23 cellular contexts compared by ENCODE assay signal in genomic region chr17:6545291-6545690, GRCh38. TPM values are rescaled to one million over a fixed set of nuclear protein-coding genes. Genes with fewer than 3 reads are reported as not detected.
DNase-seq lines count a peak whose midpoint lies in the region; ATAC-seq, FAIRE-seq and TF ChIP-seq lines count a peak whose summit lies in the region.
"Had no signal": no experiment of that assay in that cellular context is flagged by ENCODE, and none has a peak within 500 bp of the region (broad histone marks: within the 10 kb centered on the region; RNA-seq: fewer than 3 reads in every experiment).

No MANE protein-coding gene starts in this region.

- no peaks in the 10 kb centered on the region; the same call in 1 of the 2 replicates for H3K79me1 ChIP-seq in H1 (ENCODE audit: low read depth, low read length)

- H3K4me2 ChIP-seq in GM23338, result no peak overlapping the region
- H3K4me2 ChIP-seq in H1 (ENCODE audit: insufficient read depth in 1 of 2, low read depth in 2 of 2, low read length in 2 of 2), result 0 out of 4 replicates have a peak overlapping the region, but pooled peaks of 1 of the 2 experiments have one; percentile 30
- H3K4me2 ChIP-seq in neural progenitor cell, result no peak overlapping the region
- H3K4me2 ChIP-seq: PC-9 had no signal

- H3K9ac ChIP-seq in H1 (replicated peaks in 1 of 4; ENCODE audit: extremely low read depth in 1 of 4, low read depth in 3 of 4, low read length in 3 of 4), result no peak overlapping the region
- H3K9ac ChIP-seq in neural progenitor cell, result no peak overlapping the region

- peak overlapping the region; percentile 72; the same call in 1 of the 2 replicates for H2AK5ac ChIP-seq in H1 (ENCODE audit: low read depth, low read length)

- no peak overlapping the region; the same call in 1 of the 2 replicates for H2BK12ac ChIP-seq in H1 (ENCODE audit: low read depth, low read length)

- no peak overlapping the region for H3K14ac ChIP-seq in H1 (ENCODE audit: insufficient read length)

- H4K91ac ChIP-seq in H1 (replicated peaks; ENCODE audit: insufficient read length, low read length), result no peak overlapping the region

- H2BK5ac ChIP-seq in H1 (ENCODE audit: low read depth, low read length), result no peak overlapping the region

- TF ChIP-seq RAD21 in H1 (IDR thresholded peaks at IDR 0.05 in 1 of 2, conservative IDR thresholded peaks at IDR 0.05 in 1 of 2; ENCODE audit: low read depth in 2 of 2, low read length in 2 of 2), result no peak

- H2BK120ac ChIP-seq in H1 (replicated peaks; ENCODE audit: low read depth, low read length), result no peak overlapping the region

- no peak overlapping the region for H3K27ac Mint-ChIP-seq in GM23338
- peak overlapping the region; percentile 12 for H3K27ac Mint-ChIP-seq in neural progenitor cell
- H3K27ac Mint-ChIP-seq in type B pancreatic cell, result peak overlapping the region; percentile 24
- H3K27ac Mint-ChIP-seq: CD4-positive, alpha-beta T cell had no signal

- ATAC-seq in GM23338 (no peak), HG03521 (IDR thresholded peaks at IDR 0.05; ENCODE audit: unreplicated experiment) (no peak)

- H3K36me3 Mint-ChIP-seq in GM23338 (ENCODE audit: low read depth) (no peaks in the 10 kb centered on the region; the same call in 2 of the 3 replicates), neural progenitor cell (no peaks in the 10 kb centered on the region), type B pancreatic cell (no peaks in the 10 kb centered on the region)

- H4K8ac ChIP-seq in H1 (ENCODE audit: extremely low read depth, insufficient read depth, low read length), result no peak overlapping the region

- no peaks in the 10 kb centered on the region; the same call in 1 of the 2 replicates for H3K23me2 ChIP-seq in H1 (ENCODE audit: low read depth, low read length)

- no peak overlapping the region for H3K18ac ChIP-seq in H1 (ENCODE audit: extremely low read depth, low read length)

- no peaks in the 10 kb centered on the region for H3F3A ChIP-seq in GM23338 (replicated peaks; ENCODE audit: low read depth)
- H3F3A ChIP-seq in neural progenitor cell (ENCODE audit: low read depth), result no peaks in the 10 kb centered on the region

- H2AFZ ChIP-seq in GM23338 (0 out of 2 replicates have a peak overlapping the region, but pooled peaks have one; percentile 66), H1 (ENCODE audit: low read length) (no peak overlapping the region), neural progenitor cell (replicated peaks) (no peak overlapping the region)
- H2AFZ ChIP-seq: PC-9 had no signal

- no peaks in the 10 kb centered on the region for H3K9me2 ChIP-seq in GM23338 (ENCODE audit: insufficient read depth)

- H3K4me1 Mint-ChIP-seq in GM23338 (peaks cover 38% of the 10 kb centered on the region), neural progenitor cell (peaks cover 8% of the 10 kb centered on the region), type B pancreatic cell (ENCODE audit: unreplicated experiment) (peaks cover 13% of the 10 kb centered on the region)

- peak overlapping the region; percentile 10; the same call in 2 of the 3 replicates for H3K4me3 Mint-ChIP-seq in GM23338
- no peak overlapping the region for H3K4me3 Mint-ChIP-seq in neural progenitor cell
- H3K4me3 Mint-ChIP-seq in type B pancreatic cell, result no peak overlapping the region
- H3K4me3 Mint-ChIP-seq: CD4-positive, alpha-beta T cell had no signal

- H3K9me3 Mint-ChIP-seq in GM23338, result no peaks in the 10 kb centered on the region
- H3K9me3 Mint-ChIP-seq in neural progenitor cell, result no peaks in the 10 kb centered on the region
- no peaks in the 10 kb centered on the region for H3K9me3 Mint-ChIP-seq in type B pancreatic cell
- H3K9me3 Mint-ChIP-seq: CD4-positive, alpha-beta T cell had no signal

- no peaks in the 10 kb centered on the region for H3K79me2 ChIP-seq in GM23338 (replicated peaks; ENCODE audit: insufficient read depth)
- no peaks in the 10 kb centered on the region for H3K79me2 ChIP-seq in H1 (ENCODE audit: control insufficient read depth in 1 of 2, insufficient read depth in 2 of 2, low read length in 2 of 2)
- H3K79me2 ChIP-seq in neural progenitor cell (ENCODE audit: low read depth), result no peaks in the 10 kb centered on the region

- H3K4me1 ChIP-seq in GM23338 (ENCODE audit: insufficient read depth) (no peaks in the 10 kb centered on the region), H1 (replicated peaks in 1 of 4; ENCODE audit: control insufficient read depth in 3 of 4, insufficient read depth in 4 of 4, low read length in 3 of 4) (peaks cover 0 to 13% (median 3%) of the 10 kb centered on the region in 4 experiments; a peak in 6 of 7 replicates), neural progenitor cell (peaks cover 6% of the 10 kb centered on the region)

- H3K4me3 ChIP-seq in GM23338, result no peak overlapping the region
- no peak overlapping the region for H3K4me3 ChIP-seq in H1 (ENCODE audit: extremely low read depth in 1 of 4, insufficient read depth in 2 of 4, low read depth in 3 of 4, low read length in 4 of 4)
- no peak overlapping the region for H3K4me3 ChIP-seq in neural progenitor cell
- H3K4me3 ChIP-seq: MG63, PC-9 had no signal

- H2BK20ac ChIP-seq in H1 (ENCODE audit: low read length), result no peak overlapping the region

- H4K20me1 ChIP-seq in GM23338 (replicated peaks; ENCODE audit: insufficient read depth), result no peaks in the 10 kb centered on the region
- no peaks in the 10 kb centered on the region for H4K20me1 ChIP-seq in H1 (replicated peaks in 1 of 2; ENCODE audit: control insufficient read depth in 1 of 2, insufficient read depth in 2 of 2, low read length in 2 of 2)
- H4K20me1 ChIP-seq in neural progenitor cell (ENCODE audit: low read depth), result no peaks in the 10 kb centered on the region

- POLR2A ChIA-PET in H1 (lab: Charles Lee; ENCODE audit: partially characterized antibody), result interaction anchor here (0.6 to 1.4 kb wide), 2 partner anchors 16 to 162 kb away, joined by 3 read pairs; no protein-coding TSS in a partner anchor

- no peak for TF ChIP-seq EP300 in H1 (IDR thresholded peaks at IDR 0.05; ENCODE audit: borderline replicate concordance in 1 of 2, low read depth in 2 of 2, low read length in 2 of 2)

- WGBS in H1 (ENCODE audit: extremely low coverage in 1 of 2, insufficient coverage in 1 of 2, insufficient read length in 1 of 2, insufficient replicate concordance in 2 of 2, low coverage in 1 of 2, low lambda C conversion rate in 2 of 2, missing lambda C conversion rate in 1 of 2), 2 experiments, result 72% methylated on average over 6 of the region's 8 CpGs; no CpG with 5 or more reads in 1 of the 2 experiments

- H3K27ac ChIP-seq in GM23338 (ENCODE audit: low read depth) (no peak overlapping the region), H1 (ENCODE audit: low read depth, low read length) (no peak overlapping the region), neural progenitor cell (no peak overlapping the region)
- H3K27ac ChIP-seq: PC-9 had no signal

- intact Hi-C loops in head of caudate nucleus (cut with DNase I), result no loop called here

- FAIRE-seq in H1 (lab: Jason Lieb, UNC) (no peak), H54 (lab: Jason Lieb, UNC) (no peak)
- FAIRE-seq: GM12892 had no signal

- no peak overlapping the region for H3K56ac ChIP-seq in H1 (replicated peaks; ENCODE audit: insufficient read length, low read depth, low read length)

- no peaks in the 10 kb centered on the region for H3K36me3 ChIP-seq in GM23338 (ENCODE audit: insufficient read depth)
- H3K36me3 ChIP-seq in H1 (ENCODE audit: control insufficient read depth in 2 of 4, insufficient read depth in 4 of 4, low read length in 3 of 4), result no peaks in the 10 kb centered on the region
- no peaks in the 10 kb centered on the region for H3K36me3 ChIP-seq in neural progenitor cell
- H3K36me3 ChIP-seq: MG63 had no signal

- no peak for TF ChIP-seq POLR2A in H1 (IDR thresholded peaks at IDR 0.05; ENCODE audit: control extremely low read depth in 1 of 2, low read depth in 2 of 2, low read length in 2 of 2)
- no peak for TF ChIP-seq POLR2A in H54 (IDR thresholded peaks at IDR 0.05; ENCODE audit: low read depth, low read length)

- peaks cover 16% of the 10 kb centered on the region for H3K27me3 Mint-ChIP-seq in GM23338 (ENCODE audit: insufficient read depth, low read depth, poor library complexity)
- peaks cover 17% of the 10 kb centered on the region for H3K27me3 Mint-ChIP-seq in neural progenitor cell (ENCODE audit: insufficient read depth, low read depth)
- H3K27me3 Mint-ChIP-seq in type B pancreatic cell, result peaks cover 12% of the 10 kb centered on the region
- H3K27me3 Mint-ChIP-seq: CD4-positive, alpha-beta T cell had no signal

- no peak overlapping the region for H2BK15ac ChIP-seq in H1 (ENCODE audit: low read length)

- no peak overlapping the region for H3K23ac ChIP-seq in H1 (ENCODE audit: insufficient read length)

- H3K9me3 ChIP-seq in H1 (ENCODE audit: insufficient read depth in 2 of 2, low read depth in 1 of 2, low read length in 1 of 2) (no peaks in the 10 kb centered on the region), neural progenitor cell (ENCODE audit: low read depth) (no peaks in the 10 kb centered on the region)
- H3K9me3 ChIP-seq: MG63 had no signal

- no peaks in the 10 kb centered on the region for H3K27me3 ChIP-seq in GM23338 (ENCODE audit: insufficient read depth)
- H3K27me3 ChIP-seq in H1 (replicated peaks in 1 of 4; ENCODE audit: control insufficient read depth in 3 of 4, extremely low read depth in 1 of 4, insufficient read depth in 3 of 4, low read length in 3 of 4), result 0 out of 7 replicates have a peak, but pooled peaks cover 0 to 4% (median 0%) of the 10 kb centered on the region in 4 experiments
- H3K27me3 ChIP-seq in neural progenitor cell, result no peaks in the 10 kb centered on the region
- H3K27me3 ChIP-seq: MG63 had no signal

- no peak overlapping the region for H4K5ac ChIP-seq in H1 (ENCODE audit: insufficient read length, low read depth, low read length)

- H3K4ac ChIP-seq in H1 (replicated peaks; ENCODE audit: insufficient read length, low read depth, low read length), result no peak overlapping the region

- TF ChIP-seq CTCF in GM23338 (conservative IDR thresholded peaks at IDR 0.05; ENCODE audit: low read depth in 2 of 2), result no peak
- no peak for TF ChIP-seq CTCF in H1 (IDR thresholded peaks at IDR 0.05; ENCODE audit: control extremely low read depth in 1 of 3, insufficient read depth in 1 of 3, low read depth in 1 of 3, low read length in 3 of 3)
- no peak for TF ChIP-seq CTCF in neural progenitor cell (IDR thresholded peaks at IDR 0.05)
- no peak for TF ChIP-seq CTCF in type B pancreatic cell (conservative IDR thresholded peaks at IDR 0.05)

- DNase-seq in GM23338 (ENCODE audit: low spot score) (no peak), H1 (ENCODE audit: low read depth in 1 of 2, low spot score in 2 of 2) (no peak), neural progenitor cell (ENCODE audit: low spot score) (no peak), type B pancreatic cell (ENCODE audit: extremely low spot score, unreplicated experiment) (no peak), head of caudate nucleus (no peak), H54 (ENCODE audit: insufficient read length, low spot score) (no peak)
- DNase-seq: CD4-positive, alpha-beta T cell; COR-L47; DMS 273 treated with DMSO at 0.1 percent for 48 hours; DMS79; EL; GF-D8; IMR-90; KG1; MG63; NCI-H1105 treated with DMSO at 0.1 percent for 48 hours; NCI-H146; NCI-H1930; NCI-H526 treated with DMSO at 0.1 percent for 48 hours; PC-9; SHP77 had no signal

- CTCF ChIA-PET in H1 (lab: Charles Lee; ENCODE audit: partially characterized antibody), result interaction anchor here (0.9 to 1.0 kb wide), 2 partner anchors 11 to 75 kb away, joined by 3 to 4 read pairs; no protein-coding TSS in a partner anchor

RNA-seq across cellular contexts. Expression of gene PITPNM3, which starts 11.1 kb away (rescaled TPM):
- 1.5 and 2.2 TPM in 2 replicates for total RNA-seq in GM23338 (2014; rRNA removed; shearing (Covaris generic))
- polyA plus RNA-seq in GM23338 (2016; fragmentation: Nextera tagmentation; extraction: Ambion mirVana), result 0.68 and 1.0 TPM in 2 replicates
- total RNA-seq in H1 (2021; fragmentation: NEBNext Ultra II Directional; extraction: Animal tissue kit (Norgen Biotek cat#: 25700)), result 1.7 and 2.1 TPM in 2 replicates
- polyA plus RNA-seq in H1 (2011; rRNA removed), result 3.1 and 4.8 TPM in 2 replicates
- polyA plus RNA-seq in H1 (2011; cell fraction: cytosol; rRNA removed), result 3.3 TPM
- polyA plus RNA-seq in H1 (2011; cell fraction: nucleus; rRNA removed), result 7.3 TPM
- 1.8 to 2.8 TPM (median 2.2 TPM) in 4 replicates for polyA plus RNA-seq in H1 (2012, experiment 1 of 2)
- polyA plus RNA-seq in H1 (2012, experiment 2 of 2), result 1.2 TPM
- polyA plus RNA-seq in H1 (2013, experiment 1 of 2), result 1.1 TPM
- 0.98 TPM for polyA plus RNA-seq in H1 (2013, experiment 2 of 2)
- polyA minus RNA-seq in H1 (2011; rRNA and poly(A)+ RNA removed), result 3.1 and 3.5 TPM in 2 replicates
- 3.4 TPM for polyA minus RNA-seq in H1 (2011; cell fraction: cytosol; rRNA and poly(A)+ RNA removed)
- 3.5 TPM for polyA minus RNA-seq in H1 (2011; cell fraction: nucleus; rRNA and poly(A)+ RNA removed)
- total RNA-seq in neural progenitor cell (ENCODE audit: low replicate concordance), result 2.8 and 5.0 TPM in 2 replicates
- 4.3 and 7.7 TPM in 2 replicates for total RNA-seq in type B pancreatic cell (ENCODE audit: low replicate concordance)
